ENCODE assay signal across 1 cellular context in the genomic region with DNA sequence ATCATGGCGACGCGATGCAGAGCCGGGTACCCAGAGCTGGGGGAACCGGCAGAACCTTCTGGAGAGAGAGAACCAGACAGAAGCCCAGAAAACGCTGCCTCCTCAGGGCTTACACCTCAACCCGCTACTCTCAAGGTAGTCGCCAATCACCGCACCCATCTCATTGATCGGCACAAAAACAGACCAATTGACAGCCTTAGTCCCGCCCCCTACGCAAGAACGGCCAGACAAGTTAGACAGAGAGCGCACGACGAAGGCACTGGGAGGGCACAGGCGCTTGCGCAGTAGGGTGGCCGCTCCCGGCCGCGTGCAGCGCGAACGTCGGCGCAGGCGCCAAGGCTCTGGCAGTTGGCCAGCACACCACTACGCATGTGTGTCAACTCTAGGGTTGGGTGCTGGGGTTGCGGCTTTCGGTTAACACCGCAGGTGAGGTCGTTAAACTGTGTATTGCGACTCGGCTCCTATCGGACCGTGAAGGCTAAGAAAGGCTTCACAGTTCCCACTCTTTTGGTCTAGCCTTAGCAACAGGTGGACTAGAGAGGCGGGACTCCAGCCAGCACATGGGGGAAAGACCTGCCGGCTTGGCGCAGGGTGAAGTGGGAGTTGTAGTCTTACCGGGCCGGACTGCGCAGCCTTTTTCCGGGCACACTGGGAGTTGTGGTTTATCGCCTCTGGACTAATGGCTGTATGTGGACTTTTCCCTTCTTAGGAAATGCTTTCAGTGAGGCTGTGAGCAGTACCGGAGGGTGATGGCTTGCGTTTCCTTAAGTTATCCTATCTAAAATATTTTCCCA.
A peak's percentile ranks its signal among the peaks of the same experiment; 100 is the strongest.
TF ChIP-seq lines count a peak whose summit lies in the region.

A gene (minus strand): TSS at position 113 of the 794 bp plus-strand sequence. CDS start 108 bp downstream, at position 5.
A gene (plus strand): TSS at position 347 of the 794 bp plus-strand sequence. CDS start 1,232 bp downstream, outside the sequence.

TF ChIP-seq in HepG2, 621 proteins besides CTCF, POLR2A, EP300 and RAD21 (continued from another document and continues in another):
- TF ChIP-seq CREM (IDR thresholded peaks at IDR 0.05): peak; percentile 93
- 0 out of 2 replicates have a peak, but pooled peaks have one; percentile 51 for TF ChIP-seq CREM (CRISPR knock-in tag; IDR thresholded peaks at IDR 0.05)
- no peak for TF ChIP-seq ZNF7 (CRISPR knock-in tag; IDR thresholded peaks at IDR 0.05)
- TF ChIP-seq ZSCAN22 (CRISPR knock-in tag; IDR thresholded peaks at IDR 0.05): no peak
- no peak for TF ChIP-seq DNMT1 (CRISPR knock-in tag; IDR thresholded peaks at IDR 0.05)
- peak; percentile 100 for TF ChIP-seq SP2 (CRISPR knock-in tag; IDR thresholded peaks at IDR 0.05)
- TF ChIP-seq ZNF263 (CRISPR knock-in tag; IDR thresholded peaks at IDR 0.05): no peak
- TF ChIP-seq ZNF136 (CRISPR knock-in tag; IDR thresholded peaks at IDR 0.05; ENCODE audit: low read depth): no peak
- no peak for TF ChIP-seq GFI1 (CRISPR knock-in tag; IDR thresholded peaks at IDR 0.05; ENCODE audit: borderline replicate concordance)
- TF ChIP-seq DMAP1 (CRISPR knock-in tag; IDR thresholded peaks at IDR 0.05): peak; percentile 95
- TF ChIP-seq NFE2L1 (CRISPR knock-in tag; IDR thresholded peaks at IDR 0.05; ENCODE audit: borderline replicate concordance): no peak
- TF ChIP-seq, protein P1, sequence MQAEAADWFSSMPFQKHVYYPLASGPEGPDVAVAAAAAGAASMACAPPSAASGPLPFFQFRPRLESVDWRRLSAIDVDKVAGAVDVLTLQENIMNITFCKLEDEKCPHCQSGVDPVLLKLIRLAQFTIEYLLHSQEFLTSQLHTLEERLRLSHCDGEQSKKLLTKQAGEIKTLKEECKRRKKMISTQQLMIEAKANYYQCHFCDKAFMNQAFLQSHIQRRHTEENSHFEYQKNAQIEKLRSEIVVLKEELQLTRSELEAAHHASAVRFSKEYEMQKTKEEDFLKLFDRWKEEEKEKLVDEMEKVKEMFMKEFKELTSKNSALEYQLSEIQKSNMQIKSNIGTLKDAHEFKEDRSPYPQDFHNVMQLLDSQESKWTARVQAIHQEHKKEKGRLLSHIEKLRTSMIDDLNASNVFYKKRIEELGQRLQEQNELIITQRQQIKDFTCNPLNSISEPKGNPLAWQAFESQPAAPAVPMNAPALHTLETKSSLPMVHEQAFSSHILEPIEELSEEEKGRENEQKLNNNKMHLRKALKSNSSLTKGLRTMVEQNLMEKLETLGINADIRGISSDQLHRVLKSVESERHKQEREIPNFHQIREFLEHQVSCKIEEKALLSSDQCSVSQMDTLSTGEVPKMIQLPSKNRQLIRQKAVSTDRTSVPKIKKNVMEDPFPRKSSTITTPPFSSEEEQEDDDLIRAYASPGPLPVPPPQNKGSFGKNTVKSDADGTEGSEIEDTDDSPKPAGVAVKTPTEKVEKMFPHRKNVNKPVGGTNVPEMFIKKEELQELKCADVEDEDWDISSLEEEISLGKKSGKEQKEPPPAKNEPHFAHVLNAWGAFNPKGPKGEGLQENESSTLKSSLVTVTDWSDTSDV (CRISPR knock-in tag; IDR thresholded peaks at IDR 0.05): no peak
- TF ChIP-seq, protein P2, sequence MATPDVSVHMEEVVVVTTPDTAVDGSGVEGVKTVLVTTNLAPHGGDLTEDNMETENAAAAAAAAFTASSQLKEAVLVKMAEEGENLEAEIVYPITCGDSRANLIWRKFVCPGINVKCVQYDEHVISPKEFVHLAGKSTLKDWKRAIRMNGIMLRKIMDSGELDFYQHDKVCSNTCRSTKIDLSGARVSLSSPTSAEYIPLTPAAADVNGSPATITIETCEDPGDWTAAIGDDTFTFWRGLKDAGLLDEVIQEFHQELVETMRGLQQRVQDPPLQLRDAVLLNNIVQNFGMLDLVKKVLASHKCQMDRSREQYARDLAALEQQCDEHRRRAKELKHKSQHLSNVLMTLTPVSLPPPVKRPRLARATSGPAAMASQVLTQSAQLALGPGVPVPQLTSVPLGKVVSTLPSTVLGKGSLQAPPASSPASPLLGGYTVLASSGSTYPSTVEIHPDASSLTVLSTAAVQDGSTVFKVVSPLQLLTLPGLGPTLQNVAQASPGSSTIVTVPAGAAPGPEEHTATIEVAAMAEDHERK (CRISPR knock-in tag; IDR thresholded peaks at IDR 0.05; ENCODE audit: low read depth): peak; percentile 84
- TF ChIP-seq, protein P3, sequence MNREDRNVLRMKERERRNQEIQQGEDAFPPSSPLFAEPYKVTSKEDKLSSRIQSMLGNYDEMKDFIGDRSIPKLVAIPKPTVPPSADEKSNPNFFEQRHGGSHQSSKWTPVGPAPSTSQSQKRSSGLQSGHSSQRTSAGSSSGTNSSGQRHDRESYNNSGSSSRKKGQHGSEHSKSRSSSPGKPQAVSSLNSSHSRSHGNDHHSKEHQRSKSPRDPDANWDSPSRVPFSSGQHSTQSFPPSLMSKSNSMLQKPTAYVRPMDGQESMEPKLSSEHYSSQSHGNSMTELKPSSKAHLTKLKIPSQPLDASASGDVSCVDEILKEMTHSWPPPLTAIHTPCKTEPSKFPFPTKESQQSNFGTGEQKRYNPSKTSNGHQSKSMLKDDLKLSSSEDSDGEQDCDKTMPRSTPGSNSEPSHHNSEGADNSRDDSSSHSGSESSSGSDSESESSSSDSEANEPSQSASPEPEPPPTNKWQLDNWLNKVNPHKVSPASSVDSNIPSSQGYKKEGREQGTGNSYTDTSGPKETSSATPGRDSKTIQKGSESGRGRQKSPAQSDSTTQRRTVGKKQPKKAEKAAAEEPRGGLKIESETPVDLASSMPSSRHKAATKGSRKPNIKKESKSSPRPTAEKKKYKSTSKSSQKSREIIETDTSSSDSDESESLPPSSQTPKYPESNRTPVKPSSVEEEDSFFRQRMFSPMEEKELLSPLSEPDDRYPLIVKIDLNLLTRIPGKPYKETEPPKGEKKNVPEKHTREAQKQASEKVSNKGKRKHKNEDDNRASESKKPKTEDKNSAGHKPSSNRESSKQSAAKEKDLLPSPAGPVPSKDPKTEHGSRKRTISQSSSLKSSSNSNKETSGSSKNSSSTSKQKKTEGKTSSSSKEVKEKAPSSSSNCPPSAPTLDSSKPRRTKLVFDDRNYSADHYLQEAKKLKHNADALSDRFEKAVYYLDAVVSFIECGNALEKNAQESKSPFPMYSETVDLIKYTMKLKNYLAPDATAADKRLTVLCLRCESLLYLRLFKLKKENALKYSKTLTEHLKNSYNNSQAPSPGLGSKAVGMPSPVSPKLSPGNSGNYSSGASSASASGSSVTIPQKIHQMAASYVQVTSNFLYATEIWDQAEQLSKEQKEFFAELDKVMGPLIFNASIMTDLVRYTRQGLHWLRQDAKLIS (CRISPR knock-in tag; IDR thresholded peaks at IDR 0.05): no peak
- TF ChIP-seq, protein P4, sequence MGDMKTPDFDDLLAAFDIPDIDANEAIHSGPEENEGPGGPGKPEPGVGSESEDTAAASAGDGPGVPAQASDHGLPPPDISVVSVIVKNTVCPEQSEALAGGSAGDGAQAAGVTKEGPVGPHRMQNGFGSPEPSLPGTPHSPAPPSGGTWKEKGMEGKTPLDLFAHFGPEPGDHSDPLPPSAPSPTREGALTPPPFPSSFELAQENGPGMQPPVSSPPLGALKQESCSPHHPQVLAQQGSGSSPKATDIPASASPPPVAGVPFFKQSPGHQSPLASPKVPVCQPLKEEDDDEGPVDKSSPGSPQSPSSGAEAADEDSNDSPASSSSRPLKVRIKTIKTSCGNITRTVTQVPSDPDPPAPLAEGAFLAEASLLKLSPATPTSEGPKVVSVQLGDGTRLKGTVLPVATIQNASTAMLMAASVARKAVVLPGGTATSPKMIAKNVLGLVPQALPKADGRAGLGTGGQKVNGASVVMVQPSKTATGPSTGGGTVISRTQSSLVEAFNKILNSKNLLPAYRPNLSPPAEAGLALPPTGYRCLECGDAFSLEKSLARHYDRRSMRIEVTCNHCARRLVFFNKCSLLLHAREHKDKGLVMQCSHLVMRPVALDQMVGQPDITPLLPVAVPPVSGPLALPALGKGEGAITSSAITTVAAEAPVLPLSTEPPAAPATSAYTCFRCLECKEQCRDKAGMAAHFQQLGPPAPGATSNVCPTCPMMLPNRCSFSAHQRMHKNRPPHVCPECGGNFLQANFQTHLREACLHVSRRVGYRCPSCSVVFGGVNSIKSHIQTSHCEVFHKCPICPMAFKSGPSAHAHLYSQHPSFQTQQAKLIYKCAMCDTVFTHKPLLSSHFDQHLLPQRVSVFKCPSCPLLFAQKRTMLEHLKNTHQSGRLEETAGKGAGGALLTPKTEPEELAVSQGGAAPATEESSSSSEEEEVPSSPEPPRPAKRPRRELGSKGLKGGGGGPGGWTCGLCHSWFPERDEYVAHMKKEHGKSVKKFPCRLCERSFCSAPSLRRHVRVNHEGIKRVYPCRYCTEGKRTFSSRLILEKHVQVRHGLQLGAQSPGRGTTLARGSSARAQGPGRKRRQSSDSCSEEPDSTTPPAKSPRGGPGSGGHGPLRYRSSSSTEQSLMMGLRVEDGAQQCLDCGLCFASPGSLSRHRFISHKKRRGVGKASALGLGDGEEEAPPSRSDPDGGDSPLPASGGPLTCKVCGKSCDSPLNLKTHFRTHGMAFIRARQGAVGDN (CRISPR knock-in tag; IDR thresholded peaks at IDR 0.05): peak; percentile 93
- TF ChIP-seq TEAD3 (CRISPR knock-in tag; optimal IDR thresholded peaks at IDR 0.05; ENCODE audit: borderline replicate concordance): peak; percentile 19
- no peak for TF ChIP-seq SSRP1 (CRISPR knock-in tag; IDR thresholded peaks at IDR 0.05)
- TF ChIP-seq SOX6 (IDR thresholded peaks at IDR 0.05): no peak
- peak; percentile 15; the same call in 1 of the 2 replicates for TF ChIP-seq SOX6 (CRISPR knock-in tag; IDR thresholded peaks at IDR 0.05)
- TF ChIP-seq ELF4 (CRISPR knock-in tag; IDR thresholded peaks at IDR 0.05; ENCODE audit: borderline replicate concordance): no peak; the same call in 1 of the 2 replicates
- TF ChIP-seq ZNF644 (CRISPR knock-in tag; IDR thresholded peaks at IDR 0.05; ENCODE audit: low read depth): no peak
- TF ChIP-seq DPF2 (CRISPR knock-in tag; IDR thresholded peaks at IDR 0.05; ENCODE audit: borderline replicate concordance, low read depth): no peak
- TF ChIP-seq HDAC1 (CRISPR knock-in tag; IDR thresholded peaks at IDR 0.05): peak; percentile 70
- TF ChIP-seq RAD51 (IDR thresholded peaks at IDR 0.05; ENCODE audit: borderline replicate concordance): no peak
- no peak for TF ChIP-seq WIZ (CRISPR knock-in tag; IDR thresholded peaks at IDR 0.05)
- no peak for TF ChIP-seq NFE2L2 (IDR thresholded peaks at IDR 0.05; ENCODE audit: low read length)
- no peak for TF ChIP-seq PPARG (CRISPR knock-in tag; conservative IDR thresholded peaks at IDR 0.05)
- peak; percentile 83; the same call in 1 of the 2 replicates for TF ChIP-seq ZNF343 (CRISPR knock-in tag; IDR thresholded peaks at IDR 0.05)
- peak; percentile 84; the same call in 1 of the 2 replicates for TF ChIP-seq ZNF337 (CRISPR knock-in tag; IDR thresholded peaks at IDR 0.05; ENCODE audit: borderline replicate concordance, low read depth)
- TF ChIP-seq, protein P5, sequence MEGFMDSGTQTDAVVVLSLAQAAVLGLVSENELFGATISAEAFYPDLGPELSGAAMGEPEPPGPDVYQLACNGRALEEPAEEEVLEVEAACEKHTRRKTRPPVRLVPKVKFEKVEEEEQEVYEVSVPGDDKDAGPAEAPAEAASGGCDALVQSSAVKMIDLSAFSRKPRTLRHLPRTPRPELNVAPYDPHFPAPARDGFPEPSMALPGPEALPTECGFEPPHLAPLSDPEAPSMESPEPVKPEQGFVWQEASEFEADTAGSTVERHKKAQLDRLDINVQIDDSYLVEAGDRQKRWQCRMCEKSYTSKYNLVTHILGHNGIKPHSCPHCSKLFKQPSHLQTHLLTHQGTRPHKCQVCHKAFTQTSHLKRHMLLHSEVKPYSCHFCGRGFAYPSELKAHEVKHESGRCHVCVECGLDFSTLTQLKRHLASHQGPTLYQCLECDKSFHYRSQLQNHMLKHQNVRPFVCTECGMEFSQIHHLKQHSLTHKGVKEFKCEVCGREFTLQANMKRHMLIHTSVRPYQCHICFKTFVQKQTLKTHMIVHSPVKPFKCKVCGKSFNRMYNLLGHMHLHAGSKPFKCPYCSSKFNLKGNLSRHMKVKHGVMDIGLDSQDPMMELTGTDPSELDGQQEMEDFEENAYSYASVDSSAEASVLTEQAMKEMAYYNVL (CRISPR knock-in tag; IDR thresholded peaks at IDR 0.05; ENCODE audit: borderline replicate concordance): no peak; the same call in 1 of the 2 replicates
- peak; percentile 22; the same call in 1 of the 2 replicates for TF ChIP-seq ZNF792 (CRISPR knock-in tag; IDR thresholded peaks at IDR 0.05)
- no peak for TF ChIP-seq BHLHE40 (IDR thresholded peaks at IDR 0.05; ENCODE audit: low read length)
- TF ChIP-seq FOXC1 (CRISPR knock-in tag; IDR thresholded peaks at IDR 0.05; ENCODE audit: borderline replicate concordance): no peak
- TF ChIP-seq SMAD9 (CRISPR knock-in tag; IDR thresholded peaks at IDR 0.05): no peak
- TF ChIP-seq, protein P6, sequence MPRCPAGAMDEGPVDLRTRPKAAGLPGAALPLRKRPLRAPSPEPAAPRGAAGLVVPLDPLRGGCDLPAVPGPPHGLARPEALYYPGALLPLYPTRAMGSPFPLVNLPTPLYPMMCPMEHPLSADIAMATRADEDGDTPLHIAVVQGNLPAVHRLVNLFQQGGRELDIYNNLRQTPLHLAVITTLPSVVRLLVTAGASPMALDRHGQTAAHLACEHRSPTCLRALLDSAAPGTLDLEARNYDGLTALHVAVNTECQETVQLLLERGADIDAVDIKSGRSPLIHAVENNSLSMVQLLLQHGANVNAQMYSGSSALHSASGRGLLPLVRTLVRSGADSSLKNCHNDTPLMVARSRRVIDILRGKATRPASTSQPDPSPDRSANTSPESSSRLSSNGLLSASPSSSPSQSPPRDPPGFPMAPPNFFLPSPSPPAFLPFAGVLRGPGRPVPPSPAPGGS (CRISPR knock-in tag; IDR thresholded peaks at IDR 0.05): peak; percentile 69
- TF ChIP-seq ZNF577 (CRISPR knock-in tag; IDR thresholded peaks at IDR 0.05; ENCODE audit: borderline replicate concordance, low read depth): no peak
- no peak for TF ChIP-seq ZNF3 (CRISPR knock-in tag; IDR thresholded peaks at IDR 0.05)
- TF ChIP-seq, protein P7, sequence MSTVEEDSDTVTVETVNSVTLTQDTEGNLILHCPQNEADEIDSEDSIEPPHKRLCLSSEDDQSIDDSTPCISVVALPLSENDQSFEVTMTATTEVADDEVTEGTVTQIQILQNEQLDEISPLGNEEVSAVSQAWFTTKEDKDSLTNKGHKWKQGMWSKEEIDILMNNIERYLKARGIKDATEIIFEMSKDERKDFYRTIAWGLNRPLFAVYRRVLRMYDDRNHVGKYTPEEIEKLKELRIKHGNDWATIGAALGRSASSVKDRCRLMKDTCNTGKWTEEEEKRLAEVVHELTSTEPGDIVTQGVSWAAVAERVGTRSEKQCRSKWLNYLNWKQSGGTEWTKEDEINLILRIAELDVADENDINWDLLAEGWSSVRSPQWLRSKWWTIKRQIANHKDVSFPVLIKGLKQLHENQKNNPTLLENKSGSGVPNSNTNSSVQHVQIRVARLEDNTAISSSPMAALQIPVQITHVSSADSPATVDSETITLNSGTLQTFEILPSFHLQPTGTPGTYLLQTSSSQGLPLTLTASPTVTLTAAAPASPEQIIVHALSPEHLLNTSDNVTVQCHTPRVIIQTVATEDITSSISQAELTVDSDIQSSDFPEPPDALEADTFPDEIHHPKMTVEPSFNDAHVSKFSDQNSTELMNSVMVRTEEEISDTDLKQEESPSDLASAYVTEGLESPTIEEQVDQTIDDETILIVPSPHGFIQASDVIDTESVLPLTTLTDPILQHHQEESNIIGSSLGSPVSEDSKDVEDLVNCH (CRISPR knock-in tag; IDR thresholded peaks at IDR 0.05): no peak
- TF ChIP-seq, protein P8, sequence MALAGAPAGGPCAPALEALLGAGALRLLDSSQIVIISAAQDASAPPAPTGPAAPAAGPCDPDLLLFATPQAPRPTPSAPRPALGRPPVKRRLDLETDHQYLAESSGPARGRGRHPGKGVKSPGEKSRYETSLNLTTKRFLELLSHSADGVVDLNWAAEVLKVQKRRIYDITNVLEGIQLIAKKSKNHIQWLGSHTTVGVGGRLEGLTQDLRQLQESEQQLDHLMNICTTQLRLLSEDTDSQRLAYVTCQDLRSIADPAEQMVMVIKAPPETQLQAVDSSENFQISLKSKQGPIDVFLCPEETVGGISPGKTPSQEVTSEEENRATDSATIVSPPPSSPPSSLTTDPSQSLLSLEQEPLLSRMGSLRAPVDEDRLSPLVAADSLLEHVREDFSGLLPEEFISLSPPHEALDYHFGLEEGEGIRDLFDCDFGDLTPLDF (CRISPR knock-in tag; IDR thresholded peaks at IDR 0.05): no peak
